ENCODE assay signal across 8 cellular contexts in genomic region chr2:66576381-66577330, GRCh38.
DNase-seq lines count a peak whose midpoint lies in the region; ATAC-seq and TF ChIP-seq lines count a peak whose summit lies in the region.

No MANE protein-coding gene starts in this region.

- TF ChIP-seq CTCF in LNCaP clone FGC (IDR thresholded peaks at IDR 0.05; ENCODE audit: control insufficient read depth, extremely low read depth, insufficient read depth) (no peak), chondrocyte (IDR thresholded peaks at IDR 0.05) (peak; percentile 26), lower leg skin (IDR thresholded peaks at IDR 0.05) (no peak), tibial nerve (IDR thresholded peaks at IDR 0.05) (peak in 1 of 5 experiments; percentile 18)

- WGBS in lower leg skin, 2 donors = 1% methylated on average over 42 to 44 of the region's 45 CpGs
- 1 to 2% methylated on average over 38 to 39 of the region's 45 CpGs for WGBS in tibial nerve, 2 donors

- no peak for ATAC-seq in GM19467 (IDR thresholded peaks at IDR 0.05; ENCODE audit: unreplicated experiment)

- H3K27ac ChIP-seq in tibial nerve = peak overlapping the region in 3 of 4 donors; percentile 34 to 61 (median 41)

- H3K4me3 ChIP-seq in LNCaP clone FGC (ENCODE audit: low read depth, low read length) = peak overlapping the region; percentile 37
- peak overlapping the region; percentile 13 for H3K4me3 ChIP-seq in lower leg skin (ENCODE audit: low read depth, poor library complexity, severe bottlenecking)
- peak overlapping the region; percentile 33 to 61 (median 52) for H3K4me3 ChIP-seq in tibial nerve

- TF ChIP-seq EP300 in tibial nerve (IDR thresholded peaks at IDR 0.05) = peak in 1 of 2 donors; percentile 44

- H3K4me3 Mint-ChIP-seq in chondrocyte (ENCODE audit: unreplicated experiment) = peak overlapping the region; percentile 73

- no peak overlapping the region for H3K27ac Mint-ChIP-seq in chondrocyte (ENCODE audit: unreplicated experiment)

- H3K36me3 Mint-ChIP-seq in chondrocyte (ENCODE audit: low read depth) = peaks cover 3% of the 10 kb centered on the region

- TF ChIP-seq POLR2A in lower leg skin (IDR thresholded peaks at IDR 0.05) (no peak), tibial nerve (IDR thresholded peaks at IDR 0.05) (no peak)

- intact Hi-C loops in lower leg skin (cut with DNase I; ENCODE audit: low total_unique reads) = loop anchor here (5.0 kb wide), 1 partner anchor 139 kb away; the partner anchor contains the start of gene MEIS1

- H3K36me3 ChIP-seq in tibial nerve = no peaks in the 10 kb centered on the region

- H3K27me3 Mint-ChIP-seq in chondrocyte (ENCODE audit: low read depth) = peaks cover 40% of the 10 kb centered on the region

- H3K9me3 ChIP-seq in tibial nerve = no peaks in the 10 kb centered on the region

- peaks cover 0 to 56% (median 26%) of the 10 kb centered on the region in 4 donors for H3K4me1 ChIP-seq in tibial nerve

- peaks cover 28% of the 10 kb centered on the region for H3K4me1 Mint-ChIP-seq in chondrocyte (ENCODE audit: low read depth)

- peaks cover 0 to 76% of the 10 kb centered on the region in 2 donors for H3K27me3 ChIP-seq in tibial nerve

- H3K9me3 Mint-ChIP-seq in chondrocyte (ENCODE audit: low read depth) = no peaks in the 10 kb centered on the region

- DNase-seq in LNCaP clone FGC (ENCODE audit: low read depth) (no peak), chondrocyte (ENCODE audit: low spot score) (no peak), lower leg skin (ENCODE audit: low spot score in 2 of 2) (no peak), tibial nerve (ENCODE audit: low spot score in 2 of 2) (no peak), GF-D8 (lab: John Stamatoyannopoulos, UW) (no peak), NCI-H524 treated with DMSO at 0.1 percent for 48 hours (lab: John Stamatoyannopoulos, UW) (no peak), LoVo (ENCODE audit: low spot score) (no peak)
